Comparison of ENCODE assay signal across 10 cellular contexts in genomic region chr10:119496282-119496681, GRCh38. TPM values are rescaled to one million over a fixed set of nuclear protein-coding genes. Genes with fewer than 3 reads are reported as not detected.
DNase-seq lines count a peak whose midpoint lies in the region; ATAC-seq and TF ChIP-seq lines count a peak whose summit lies in the region.
"Had no signal": no experiment of that assay in that cellular context is flagged by ENCODE, and none has a peak within 500 bp of the region (broad histone marks: within the 10 kb centered on the region; RNA-seq: fewer than 3 reads in every experiment).

No MANE protein-coding gene starts in this region.

- H3K9me3 ChIP-seq in PC-9 (ENCODE audit: insufficient read depth, low read depth) = no peaks in the 10 kb centered on the region
- no peaks in the 10 kb centered on the region for H3K9me3 ChIP-seq in HAP-1
- H3K9me3 ChIP-seq: gastroesophageal sphincter had no signal

- DNase-seq in activated CD4-positive, alpha-beta T cell treated with anti-CD3 and anti-CD28 coated beads for 36 hours = peak; percentile 83
- no peak for DNase-seq in activated CD4-positive, alpha-beta T cell treated with anti-CD3 and anti-CD28 coated beads, Interleukin-2, amount 50 U/mL, for 1 hour
- DNase-seq in activated CD8-positive, alpha-beta T cell treated with anti-CD3 and anti-CD28 coated beads, Interleukin-2, amount 10 ng/mL, durations not matched to agents 7 days and 5 days = no peak
- peak; percentile 42 for DNase-seq in stimulated activated CD8-positive, alpha-beta memory T cell treated with anti-CD3 and anti-CD28 coated beads, Interleukin-4, amount 100 ng/mL, for 24 hours (ENCODE audit: low read depth)
- DNase-seq in PC-9 (no peak), HAP-1 (ENCODE audit: low spot score in 2 of 2) (no peak), NCI-H146 (lab: John Stamatoyannopoulos, UW) (no peak)

- H3K4me1 Mint-ChIP-seq in activated CD4-positive, alpha-beta T cell treated with anti-CD3 and anti-CD28 coated beads for 36 hours = peaks cover 86% of the 10 kb centered on the region
- peaks cover 90% of the 10 kb centered on the region for H3K4me1 Mint-ChIP-seq in activated CD8-positive, alpha-beta T cell treated with anti-CD3 and anti-CD28 coated beads, Interleukin-2, amount 10 ng/mL, durations not matched to agents 7 days and 5 days (ENCODE audit: low read depth)

- POLR2A ChIA-PET in activated CD4-positive, alpha-beta T cell treated with anti-CD3 and anti-CD28 coated beads for 36 hours (lab: Charles Lee) = no interaction called here
- POLR2A ChIA-PET in activated CD8-positive, alpha-beta T cell treated with anti-CD3 and anti-CD28 coated beads, Interleukin-2, amount 10 ng/mL, durations not matched to agents 7 days and 5 days (lab: Charles Lee) = no interaction called here
- POLR2A ChIA-PET in PC-9 (lab: Charles Lee; ENCODE audit: unreplicated experiment) = no interaction called here

- H3K4me1 ChIP-seq in PC-9 (replicated peaks; ENCODE audit: insufficient read depth) (no peaks in the 10 kb centered on the region), HAP-1 (no peaks in the 10 kb centered on the region)

- no peak overlapping the region for H3K27ac ChIP-seq in PC-9
- H3K27ac ChIP-seq: gastroesophageal sphincter had no signal

- BruUV-seq in PC-9 (replicated peaks; lab: Mats Ljungman, UMichigan) = no TSS peak

- peak; percentile 74 for ATAC-seq in activated CD4-positive, alpha-beta T cell treated with anti-CD3 and anti-CD28 coated beads for 36 hours
- ATAC-seq in HG02973 (IDR thresholded peaks at IDR 0.05; ENCODE audit: unreplicated experiment) = peak; percentile 88
- ATAC-seq in activated CD8-positive, alpha-beta T cell treated with anti-CD3 and anti-CD28 coated beads, Interleukin-2, amount 10 ng/mL, durations not matched to agents 7 days and 5 days = peak; percentile 25
- ATAC-seq: gastroesophageal sphincter had no signal

- in situ Hi-C loops in HAP-1 (cut with MboI; ENCODE audit: low sequenced_read_pairs) = no loop called here

- H3K36me3 ChIP-seq in PC-9 (ENCODE audit: low read depth) = no peaks in the 10 kb centered on the region
- H3K36me3 ChIP-seq in HAP-1 (replicated peaks) = peaks cover 7% of the 10 kb centered on the region

- H3K27me3 Mint-ChIP-seq in activated CD4-positive, alpha-beta T cell treated with anti-CD3 and anti-CD28 coated beads for 36 hours = no peaks in the 10 kb centered on the region
- H3K27me3 Mint-ChIP-seq in activated CD8-positive, alpha-beta T cell treated with anti-CD3 and anti-CD28 coated beads, Interleukin-2, amount 10 ng/mL, durations not matched to agents 7 days and 5 days (ENCODE audit: low read depth) = no peaks in the 10 kb centered on the region
- H3K27me3 Mint-ChIP-seq: IgD-negative memory B cell had no signal

- H3K27ac Mint-ChIP-seq in activated CD4-positive, alpha-beta T cell treated with anti-CD3 and anti-CD28 coated beads for 36 hours = peak overlapping the region; percentile 75
- peak overlapping the region; percentile 77 for H3K27ac Mint-ChIP-seq in activated CD8-positive, alpha-beta T cell treated with anti-CD3 and anti-CD28 coated beads, Interleukin-2, amount 10 ng/mL, durations not matched to agents 7 days and 5 days

- intact Hi-C loops in activated CD4-positive, alpha-beta T cell treated with anti-CD3 and anti-CD28 coated beads for 36 hours (cut with DNase I, micrococcal nuclease) = loop anchor here (2.0 to 5.0 kb wide), 3 partner anchors 181 to 364 kb away; no protein-coding TSS in a partner anchor
- intact Hi-C loops in PC-9 (cut with micrococcal nuclease; ENCODE audit: unreplicated experiment) = no loop called here

- CTCF ChIA-PET in activated CD4-positive, alpha-beta T cell treated with anti-CD3 and anti-CD28 coated beads for 36 hours (lab: Charles Lee) = interaction anchor here (1.1 to 2.2 kb wide), 3 partner anchors 11 to 31 kb away, joined by 3 to 5 read pairs (median 3); no protein-coding TSS in a partner anchor
- CTCF ChIA-PET in activated CD8-positive, alpha-beta T cell treated with anti-CD3 and anti-CD28 coated beads, Interleukin-2, amount 10 ng/mL, durations not matched to agents 7 days and 5 days (lab: Charles Lee) = interaction anchor here (0.8 kb wide), 1 partner anchor 289 kb away, joined by 3 read pairs; the partner anchor contains the start of gene GRK5
- CTCF ChIA-PET in PC-9 (lab: Charles Lee) = no interaction called here

- H3K27me3 ChIP-seq in PC-9 (ENCODE audit: insufficient read depth, low read depth) = no peaks in the 10 kb centered on the region
- no peaks in the 10 kb centered on the region for H3K27me3 ChIP-seq in HAP-1 (ENCODE audit: low read depth)
- H3K27me3 ChIP-seq: gastroesophageal sphincter had no signal

- no peaks in the 10 kb centered on the region for H3K9me2 ChIP-seq in PC-9 (ENCODE audit: insufficient read depth)

- peaks cover 37% of the 10 kb centered on the region for H3K36me3 Mint-ChIP-seq in activated CD4-positive, alpha-beta T cell treated with anti-CD3 and anti-CD28 coated beads for 36 hours (ENCODE audit: low read depth)
- H3K36me3 Mint-ChIP-seq in activated CD8-positive, alpha-beta T cell treated with anti-CD3 and anti-CD28 coated beads, Interleukin-2, amount 10 ng/mL, durations not matched to agents 7 days and 5 days (ENCODE audit: low read depth) = peaks cover 53% of the 10 kb centered on the region

- no peak overlapping the region for H3K4me3 Mint-ChIP-seq in activated CD4-positive, alpha-beta T cell treated with anti-CD3 and anti-CD28 coated beads for 36 hours
- no peak overlapping the region for H3K4me3 Mint-ChIP-seq in activated CD8-positive, alpha-beta T cell treated with anti-CD3 and anti-CD28 coated beads, Interleukin-2, amount 10 ng/mL, durations not matched to agents 7 days and 5 days
- H3K4me3 Mint-ChIP-seq: IgD-negative memory B cell had no signal

- no peak overlapping the region for H3K4me2 ChIP-seq in PC-9

- H3K4me3 ChIP-seq in PC-9 = no peak overlapping the region
- H3K4me3 ChIP-seq in HAP-1 = no peak overlapping the region
- H3K4me3 ChIP-seq: gastroesophageal sphincter had no signal

- H3K79me2 ChIP-seq in PC-9 (ENCODE audit: low read depth) = no peaks in the 10 kb centered on the region

- no peak for TF ChIP-seq CTCF in PC-9 (conservative IDR thresholded peaks at IDR 0.05)

- peaks cover 4% of the 10 kb centered on the region; the same call in 1 of the 2 replicates for H3F3A ChIP-seq in PC-9 (ENCODE audit: insufficient read depth, low read depth)

- no peak overlapping the region for H2AFZ ChIP-seq in PC-9

- H4K20me1 ChIP-seq in PC-9 (ENCODE audit: insufficient read depth) = no peaks in the 10 kb centered on the region

- no peaks in the 10 kb centered on the region for H3K9me3 Mint-ChIP-seq in activated CD4-positive, alpha-beta T cell treated with anti-CD3 and anti-CD28 coated beads for 36 hours (ENCODE audit: low read depth)
- H3K9me3 Mint-ChIP-seq in activated CD8-positive, alpha-beta T cell treated with anti-CD3 and anti-CD28 coated beads, Interleukin-2, amount 10 ng/mL, durations not matched to agents 7 days and 5 days (ENCODE audit: insufficient read depth) = no peaks in the 10 kb centered on the region
- H3K9me3 Mint-ChIP-seq: IgD-negative memory B cell had no signal

RNA-seq across cellular contexts. Expression of gene RGS10, which starts 46.2 kb away (rescaled TPM):
- 100 to 1,000 TPM; 186 to 191 TPM for total RNA-seq in activated CD4-positive, alpha-beta T cell treated with anti-CD3 and anti-CD28 coated beads for 36 hours
- 100 to 1,000 TPM; 166 TPM for total RNA-seq in activated CD8-positive, alpha-beta T cell treated with anti-CD3 and anti-CD28 coated beads, Interleukin-2, amount 10 ng/mL, durations not matched to agents 7 days and 5 days
- total RNA-seq in PC-9 (2021) = 44.5 and 46.0 TPM in 2 replicates

Comparison
In these comparisons a context has a peak if more than half of its experiments do, and no peak if none do; other contexts are left out.
1. DNase-seq: peak in activated CD4-positive, alpha-beta T cell treated with anti-CD3 and anti-CD28 coated beads for 36 hours (single experiment) and stimulated activated CD8-positive, alpha-beta memory T cell treated with anti-CD3 and anti-CD28 coated beads, Interleukin-4, amount 100 ng/mL, for 24 hours (single experiment); none in activated CD4-positive, alpha-beta T cell treated with anti-CD3 and anti-CD28 coated beads, Interleukin-2, amount 50 U/mL, for 1 hour (single experiment), activated CD8-positive, alpha-beta T cell treated with anti-CD3 and anti-CD28 coated beads, Interleukin-2, amount 10 ng/mL, durations not matched to agents 7 days and 5 days (single experiment), PC-9 (0 of 2), HAP-1 (0 of 2) and NCI-H146 (single experiment).
2. ATAC-seq: peak in every context shown above with its lines; median percentile 88 in HG02973; 74 in activated CD4-positive, alpha-beta T cell treated with anti-CD3 and anti-CD28 coated beads for 36 hours; 25 in activated CD8-positive, alpha-beta T cell treated with anti-CD3 and anti-CD28 coated beads, Interleukin-2, amount 10 ng/mL, durations not matched to agents 7 days and 5 days.